In the genomic region with DNA sequence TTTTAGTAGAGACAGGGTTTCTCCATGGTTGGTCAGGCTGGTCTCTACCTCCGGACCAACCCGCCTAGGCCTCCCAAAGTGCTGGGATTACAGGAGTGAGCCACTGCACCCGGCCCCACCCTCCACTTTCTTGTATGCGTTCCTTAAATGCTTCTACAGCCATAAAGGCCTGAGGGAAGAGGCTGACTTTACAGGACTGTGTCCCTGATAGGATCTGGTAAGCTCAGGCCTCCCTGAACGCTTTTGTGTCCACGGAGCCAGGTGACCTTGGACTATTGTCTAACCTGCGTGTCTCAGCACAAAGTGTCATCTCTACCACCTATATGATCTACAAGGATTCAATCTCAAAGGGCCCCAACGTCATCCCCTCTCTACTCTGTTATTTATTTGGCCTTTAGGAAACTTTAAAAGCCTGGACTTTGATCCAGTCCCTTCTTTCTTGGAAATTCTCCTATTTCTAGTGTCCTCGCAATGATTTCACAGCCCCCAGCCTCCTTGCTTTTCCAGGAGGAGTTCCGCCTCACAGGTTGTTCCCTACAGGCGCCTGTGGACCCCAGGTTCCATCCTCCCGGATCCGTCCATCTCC, we compare ENCODE assay signal across 8 cellular contexts. TPM values are rescaled to one million over a fixed set of nuclear protein-coding genes. Genes with fewer than 3 reads are reported as not detected.
DNase-seq lines count a peak whose midpoint lies in the region; TF ChIP-seq lines count a peak whose summit lies in the region.

No MANE protein-coding gene starts in this region.

- DNase-seq in RPMI7951 (ENCODE audit: low read depth) (peak; percentile 21), esophagus squamous epithelium (lab: John Stamatoyannopoulos, UW) (no peak), ovary (no peak), occipital lobe (lab: John Stamatoyannopoulos, UW) (no peak), ecto neural progenitor cell (ENCODE audit: low spot score) (no peak), cerebellum (ENCODE audit: low spot score) (no peak)
- no peak for DNase-seq in activated effector memory CD4-positive, alpha-beta T cell treated with anti-CD3 and anti-CD28 coated beads, Interleukin-2, amount 50 U/mL, for 16 hours

- no peaks in the 10 kb centered on the region for H3K27me3 ChIP-seq in DOHH2 (ENCODE audit: control insufficient read depth, low read length)
- H3K27me3 ChIP-seq in esophagus squamous epithelium, result no peaks in the 10 kb centered on the region
- no peaks in the 10 kb centered on the region for H3K27me3 ChIP-seq in ovary

- intact Hi-C loops in esophagus squamous epithelium (cut with DNase I), result no loop called here
- intact Hi-C loops in ovary (cut with DNase I), result no loop called here

- H3K79me2 ChIP-seq in DOHH2 (ENCODE audit: control insufficient read depth, low read length), result peaks cover 18% of the 10 kb centered on the region

- H3K36me3 ChIP-seq in DOHH2 (ENCODE audit: control insufficient read depth, low read length) (peaks cover 26% of the 10 kb centered on the region), esophagus squamous epithelium (peaks cover 0 to 37% (median 0%) of the 10 kb centered on the region in 3 donors), ovary (no peaks in the 10 kb centered on the region)

- TF ChIP-seq CTCF in DOHH2 (IDR thresholded peaks at IDR 0.05; ENCODE audit: low read depth, low read length, poor library complexity, severe bottlenecking), result no peak
- no peak for TF ChIP-seq CTCF in esophagus squamous epithelium (IDR thresholded peaks at IDR 0.05)
- no peak for TF ChIP-seq CTCF in ovary (IDR thresholded peaks at IDR 0.05)

- H4K20me1 ChIP-seq in DOHH2 (ENCODE audit: control insufficient read depth, insufficient read depth, low read depth, low read length), result no peaks in the 10 kb centered on the region

- peak overlapping the region; percentile 72 for H3K4me2 ChIP-seq in DOHH2 (ENCODE audit: low read length)

- H3K9me3 ChIP-seq in DOHH2 (ENCODE audit: control insufficient read depth, insufficient read depth, low read length) (no peaks in the 10 kb centered on the region), esophagus squamous epithelium (no peaks in the 10 kb centered on the region), ovary (no peaks in the 10 kb centered on the region)

- H3K9me2 ChIP-seq in DOHH2 (replicated peaks; ENCODE audit: control insufficient read depth, low read length), result no peaks in the 10 kb centered on the region

- 16 to 19% methylated on average over 13 of the region's 13 CpGs for WGBS in esophagus squamous epithelium, 2 donors
- WGBS in ovary, 3 donors, result 13 to 19% (median 18%) methylated on average over 13 of the region's 13 CpGs

- TF ChIP-seq EP300 in ovary (IDR thresholded peaks at IDR 0.05), result no peak

- TF ChIP-seq POLR2A in esophagus squamous epithelium (IDR thresholded peaks at IDR 0.05) (no peak), ovary (IDR thresholded peaks at IDR 0.05) (no peak)

- H3K4me3 ChIP-seq in DOHH2 (ENCODE audit: low read length) (peak overlapping the region; percentile 78), esophagus squamous epithelium (peak overlapping the region; percentile 70 to 85 (median 77)), ovary (peak overlapping the region; percentile 88)

- H3K4me1 ChIP-seq in DOHH2 (ENCODE audit: control insufficient read depth, low read length), result peaks cover 30% of the 10 kb centered on the region
- peaks cover 10 to 40% (median 18%) of the 10 kb centered on the region in 3 donors for H3K4me1 ChIP-seq in esophagus squamous epithelium
- peaks cover 7% of the 10 kb centered on the region for H3K4me1 ChIP-seq in ovary (ENCODE audit: insufficient read depth)

- H3F3A ChIP-seq in DOHH2 (ENCODE audit: control insufficient read depth, insufficient read depth), result no peaks in the 10 kb centered on the region

- H3K27ac ChIP-seq in DOHH2 (ENCODE audit: low read depth, low read length), result 0 out of 2 replicates have a peak overlapping the region, but pooled peaks have one; percentile 7
- peak overlapping the region; percentile 85 to 91 (median 89) for H3K27ac ChIP-seq in esophagus squamous epithelium
- H3K27ac ChIP-seq in ovary, result peak overlapping the region in 1 of 2 donors; percentile 56

RNA-seq across cellular contexts. Expression of a gene that starts 0.7 kb away (rescaled TPM):
- 2.6 and 4.9 TPM in 2 replicates for total RNA-seq in RPMI7951 (2014; rRNA removed; shearing (Covaris generic))
- total RNA-seq in esophagus squamous epithelium, result 10 to 100 TPM in 2 of 4 donors, 1 to 10 TPM in 2; 5.2 to 15.3 (median 12.3) TPM
- total RNA-seq in ovary, result 1 to 10 TPM; 5.2 to 9.9 (median 7.2) TPM
- 1 to 10 TPM; 4.9 to 7.1 TPM for polyA plus RNA-seq in ovary
- total RNA-seq in occipital lobe, result 9.7 TPM
- 13.2 TPM for total RNA-seq in cerebellum

RNA-seq across cellular contexts. Expression of a gene that starts 16.1 kb away (rescaled TPM):
- total RNA-seq in RPMI7951 (2014; rRNA removed; shearing (Covaris generic)), result 3.1 and 4.3 TPM in 2 replicates
- total RNA-seq in esophagus squamous epithelium (10 to 100 TPM in 2 of 4 donors, 1 to 10 TPM in 2; 5.3 to 25.0 (median 13.3) TPM), ovary (10 to 100 TPM in 5 of 7 donors, 1 to 10 TPM in 2; 7.8 to 19.4 (median 12.5) TPM), occipital lobe (20.9 TPM), cerebellum (28.8 TPM)
- 1 to 10 TPM; 4.0 to 4.6 TPM for polyA plus RNA-seq in ovary

RNA-seq across cellular contexts. Expression of a gene that starts 35.6 kb away (rescaled TPM):
- 10.6 and 11.4 TPM in 2 replicates for total RNA-seq in RPMI7951 (2014; rRNA removed; shearing (Covaris generic))
- total RNA-seq in esophagus squamous epithelium (10 to 100 TPM; 13.2 to 27.5 (median 16.3) TPM), ovary (10 to 100 TPM; 20.7 to 41.6 (median 39.4) TPM), occipital lobe (34.5 TPM), cerebellum (53.4 TPM)
- polyA plus RNA-seq in ovary, result 10 to 100 TPM; 12.3 to 27.7 TPM

RNA-seq across cellular contexts. Expression of a gene that starts 44.5 kb away (rescaled TPM):
- total RNA-seq in RPMI7951 (2014; rRNA removed; shearing (Covaris generic)), result 10.7 and 13.7 TPM in 2 replicates
- total RNA-seq in esophagus squamous epithelium, result 10 to 100 TPM in 3 of 4 donors, 1 to 10 TPM in 1; 8.1 to 30.5 (median 22.0) TPM
- total RNA-seq in ovary, result 10 to 100 TPM; 15.4 to 21.7 (median 17.2) TPM
- 10 to 100 TPM in 1 of 2 donors, 1 to 10 TPM in 1; 7.9 to 11.8 TPM for polyA plus RNA-seq in ovary
- total RNA-seq in occipital lobe, result 69.7 TPM
- 58.6 TPM for total RNA-seq in cerebellum
